1 cellular context compared by ENCODE assay signal in the genomic region with DNA sequence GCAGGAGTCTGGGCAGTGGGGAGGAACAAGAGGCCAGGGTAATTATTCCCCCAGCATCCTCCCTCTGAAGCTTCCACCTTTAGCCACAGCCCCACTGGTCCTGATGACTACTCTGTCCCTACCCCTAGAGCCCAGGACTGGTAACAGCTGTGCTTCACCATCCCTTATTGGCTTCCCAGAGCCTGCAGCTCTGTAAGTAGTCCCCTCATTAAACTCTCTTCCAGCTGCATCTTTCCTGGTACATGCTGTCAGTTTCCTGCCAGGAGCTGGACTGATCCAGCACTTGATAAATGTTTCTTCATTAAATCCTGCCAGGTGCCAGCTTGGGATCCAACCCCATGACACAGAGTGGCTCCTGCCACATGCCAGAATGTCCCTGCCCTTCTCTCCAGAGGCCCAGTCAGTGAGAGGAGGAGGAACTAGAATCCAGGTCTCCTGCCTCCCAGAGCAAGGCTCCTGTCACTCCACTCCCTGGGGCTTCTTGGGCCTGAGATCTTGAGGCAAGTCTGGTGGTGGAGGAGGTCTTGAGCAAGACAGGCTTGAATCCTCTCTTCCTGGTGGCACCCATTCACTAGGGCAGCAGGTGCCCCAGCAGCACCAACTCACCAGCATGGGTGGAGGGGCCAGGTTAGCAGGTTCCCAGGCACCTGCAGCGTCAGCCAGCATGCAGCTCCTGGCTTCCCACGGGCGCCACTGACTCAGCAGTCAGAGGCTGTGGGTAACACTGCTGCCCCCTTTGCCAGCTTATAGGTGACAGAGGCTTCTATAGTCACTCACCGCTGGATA.
TF ChIP-seq lines count a peak whose summit lies in the region.

No MANE protein-coding gene starts in this region.

TF ChIP-seq in K562, 482 proteins besides CTCF, POLR2A, EP300 and RAD21:
- TF ChIP-seq POLR2B (IDR thresholded peaks at IDR 0.05; ENCODE audit: low read depth, partially characterized antibody) = no peak
- TF ChIP-seq, protein P1, sequence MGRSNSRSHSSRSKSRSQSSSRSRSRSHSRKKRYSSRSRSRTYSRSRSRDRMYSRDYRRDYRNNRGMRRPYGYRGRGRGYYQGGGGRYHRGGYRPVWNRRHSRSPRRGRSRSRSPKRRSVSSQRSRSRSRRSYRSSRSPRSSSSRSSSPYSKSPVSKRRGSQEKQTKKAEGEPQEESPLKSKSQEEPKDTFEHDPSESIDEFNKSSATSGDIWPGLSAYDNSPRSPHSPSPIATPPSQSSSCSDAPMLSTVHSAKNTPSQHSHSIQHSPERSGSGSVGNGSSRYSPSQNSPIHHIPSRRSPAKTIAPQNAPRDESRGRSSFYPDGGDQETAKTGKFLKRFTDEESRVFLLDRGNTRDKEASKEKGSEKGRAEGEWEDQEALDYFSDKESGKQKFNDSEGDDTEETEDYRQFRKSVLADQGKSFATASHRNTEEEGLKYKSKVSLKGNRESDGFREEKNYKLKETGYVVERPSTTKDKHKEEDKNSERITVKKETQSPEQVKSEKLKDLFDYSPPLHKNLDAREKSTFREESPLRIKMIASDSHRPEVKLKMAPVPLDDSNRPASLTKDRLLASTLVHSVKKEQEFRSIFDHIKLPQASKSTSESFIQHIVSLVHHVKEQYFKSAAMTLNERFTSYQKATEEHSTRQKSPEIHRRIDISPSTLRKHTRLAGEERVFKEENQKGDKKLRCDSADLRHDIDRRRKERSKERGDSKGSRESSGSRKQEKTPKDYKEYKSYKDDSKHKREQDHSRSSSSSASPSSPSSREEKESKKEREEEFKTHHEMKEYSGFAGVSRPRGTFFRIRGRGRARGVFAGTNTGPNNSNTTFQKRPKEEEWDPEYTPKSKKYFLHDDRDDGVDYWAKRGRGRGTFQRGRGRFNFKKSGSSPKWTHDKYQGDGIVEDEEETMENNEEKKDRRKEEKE (IDR thresholded peaks at IDR 0.05; ENCODE audit: borderline replicate concordance in 1 of 2, control insufficient read depth in 1 of 2, low read depth in 2 of 2, low read length in 1 of 2) = no peak
- TF ChIP-seq, protein P2, sequence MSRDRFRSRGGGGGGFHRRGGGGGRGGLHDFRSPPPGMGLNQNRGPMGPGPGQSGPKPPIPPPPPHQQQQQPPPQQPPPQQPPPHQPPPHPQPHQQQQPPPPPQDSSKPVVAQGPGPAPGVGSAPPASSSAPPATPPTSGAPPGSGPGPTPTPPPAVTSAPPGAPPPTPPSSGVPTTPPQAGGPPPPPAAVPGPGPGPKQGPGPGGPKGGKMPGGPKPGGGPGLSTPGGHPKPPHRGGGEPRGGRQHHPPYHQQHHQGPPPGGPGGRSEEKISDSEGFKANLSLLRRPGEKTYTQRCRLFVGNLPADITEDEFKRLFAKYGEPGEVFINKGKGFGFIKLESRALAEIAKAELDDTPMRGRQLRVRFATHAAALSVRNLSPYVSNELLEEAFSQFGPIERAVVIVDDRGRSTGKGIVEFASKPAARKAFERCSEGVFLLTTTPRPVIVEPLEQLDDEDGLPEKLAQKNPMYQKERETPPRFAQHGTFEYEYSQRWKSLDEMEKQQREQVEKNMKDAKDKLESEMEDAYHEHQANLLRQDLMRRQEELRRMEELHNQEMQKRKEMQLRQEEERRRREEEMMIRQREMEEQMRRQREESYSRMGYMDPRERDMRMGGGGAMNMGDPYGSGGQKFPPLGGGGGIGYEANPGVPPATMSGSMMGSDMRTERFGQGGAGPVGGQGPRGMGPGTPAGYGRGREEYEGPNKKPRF (IDR thresholded peaks at IDR 0.05; ENCODE audit: low read depth, low read length) = no peak
- TF ChIP-seq DPF2 (IDR thresholded peaks at IDR 0.05) = no peak
- TF ChIP-seq DDX20 (tag; IDR thresholded peaks at IDR 0.05; ENCODE audit: low read depth) = no peak
- no peak for TF ChIP-seq ARNT (IDR thresholded peaks at IDR 0.05)
- TF ChIP-seq CHD1 (IDR thresholded peaks at IDR 0.05; ENCODE audit: low read length) = no peak
- TF ChIP-seq ZNF311 (CRISPR knock-in tag; IDR thresholded peaks at IDR 0.05) = no peak
- TF ChIP-seq HDAC2 (IDR thresholded peaks at IDR 0.05) = no peak
- TF ChIP-seq KDM5B (IDR thresholded peaks at IDR 0.05; ENCODE audit: insufficient replicate concordance, low read depth, low read length) = no peak
- TF ChIP-seq CBX5 (IDR thresholded peaks at IDR 0.05; ENCODE audit: borderline replicate concordance, low read depth) = no peak
- TF ChIP-seq KDM2B (CRISPR knock-in tag; IDR thresholded peaks at IDR 0.05) = no peak
- no peak for TF ChIP-seq FOSL1 (tag; conservative IDR thresholded peaks at IDR 0.05)
- no peak for TF ChIP-seq ZNF12 (CRISPR knock-in tag; IDR thresholded peaks at IDR 0.05)
- no peak for TF ChIP-seq MTA3 (IDR thresholded peaks at IDR 0.05; ENCODE audit: borderline replicate concordance)
- TF ChIP-seq, protein P3, sequence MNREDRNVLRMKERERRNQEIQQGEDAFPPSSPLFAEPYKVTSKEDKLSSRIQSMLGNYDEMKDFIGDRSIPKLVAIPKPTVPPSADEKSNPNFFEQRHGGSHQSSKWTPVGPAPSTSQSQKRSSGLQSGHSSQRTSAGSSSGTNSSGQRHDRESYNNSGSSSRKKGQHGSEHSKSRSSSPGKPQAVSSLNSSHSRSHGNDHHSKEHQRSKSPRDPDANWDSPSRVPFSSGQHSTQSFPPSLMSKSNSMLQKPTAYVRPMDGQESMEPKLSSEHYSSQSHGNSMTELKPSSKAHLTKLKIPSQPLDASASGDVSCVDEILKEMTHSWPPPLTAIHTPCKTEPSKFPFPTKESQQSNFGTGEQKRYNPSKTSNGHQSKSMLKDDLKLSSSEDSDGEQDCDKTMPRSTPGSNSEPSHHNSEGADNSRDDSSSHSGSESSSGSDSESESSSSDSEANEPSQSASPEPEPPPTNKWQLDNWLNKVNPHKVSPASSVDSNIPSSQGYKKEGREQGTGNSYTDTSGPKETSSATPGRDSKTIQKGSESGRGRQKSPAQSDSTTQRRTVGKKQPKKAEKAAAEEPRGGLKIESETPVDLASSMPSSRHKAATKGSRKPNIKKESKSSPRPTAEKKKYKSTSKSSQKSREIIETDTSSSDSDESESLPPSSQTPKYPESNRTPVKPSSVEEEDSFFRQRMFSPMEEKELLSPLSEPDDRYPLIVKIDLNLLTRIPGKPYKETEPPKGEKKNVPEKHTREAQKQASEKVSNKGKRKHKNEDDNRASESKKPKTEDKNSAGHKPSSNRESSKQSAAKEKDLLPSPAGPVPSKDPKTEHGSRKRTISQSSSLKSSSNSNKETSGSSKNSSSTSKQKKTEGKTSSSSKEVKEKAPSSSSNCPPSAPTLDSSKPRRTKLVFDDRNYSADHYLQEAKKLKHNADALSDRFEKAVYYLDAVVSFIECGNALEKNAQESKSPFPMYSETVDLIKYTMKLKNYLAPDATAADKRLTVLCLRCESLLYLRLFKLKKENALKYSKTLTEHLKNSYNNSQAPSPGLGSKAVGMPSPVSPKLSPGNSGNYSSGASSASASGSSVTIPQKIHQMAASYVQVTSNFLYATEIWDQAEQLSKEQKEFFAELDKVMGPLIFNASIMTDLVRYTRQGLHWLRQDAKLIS (CRISPR knock-in tag; IDR thresholded peaks at IDR 0.05) = no peak
